ENCODE assay signal across 8 cellular contexts in the genomic region with DNA sequence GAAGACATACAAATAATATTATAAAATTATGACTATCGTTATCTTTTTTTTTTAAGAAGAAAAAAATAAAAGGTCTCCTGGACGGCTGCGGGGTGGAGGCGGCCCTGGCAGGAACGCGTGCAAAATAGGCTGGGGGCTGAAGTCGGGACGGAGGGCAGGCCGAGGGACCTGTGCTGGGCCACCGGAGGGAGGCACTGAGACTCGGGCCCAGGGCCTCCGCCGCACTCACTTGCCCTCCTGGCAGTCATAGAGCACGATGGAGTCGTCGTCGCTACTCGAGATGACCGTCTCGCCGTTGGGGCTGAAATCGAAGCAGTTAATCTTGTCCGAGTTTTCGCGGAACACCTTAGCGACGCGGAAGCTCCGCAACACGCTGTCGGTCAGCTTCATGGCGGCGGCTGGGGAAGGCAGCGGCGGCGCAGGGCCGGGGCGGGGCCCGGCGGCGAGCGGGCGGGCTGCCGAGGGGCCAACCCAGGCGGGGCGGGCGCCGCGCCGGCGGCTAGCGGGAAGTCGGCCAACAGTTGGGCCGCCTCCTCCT. TPM values are rescaled to one million over a fixed set of nuclear protein-coding genes. Genes with fewer than 3 reads are reported as not detected.
DNase-seq lines count a peak whose midpoint lies in the region; ATAC-seq and TF ChIP-seq lines count a peak whose summit lies in the region.

No MANE protein-coding gene starts in this region.

- H3T11ph ChIP-seq in H9 (ENCODE audit: low read length): peak overlapping the region; percentile 69

- CTCF ChIA-PET in activated CD8-positive, alpha-beta memory T cell treated with anti-CD3 and anti-CD28 coated beads, Interleukin-2, amount 10 ng/mL, durations not matched to agents 7 days and 5 days (lab: Charles Lee): interaction anchor here (0.6 to 9.7 kb wide), 18 partner anchors 10 to 169 kb away, joined by 3 to 176 read pairs (median 6); a partner anchor contains a TSS

- H4K8ac ChIP-seq in H9 (replicated peaks; ENCODE audit: insufficient read length, low read depth, low read length): no peak overlapping the region

- no peak overlapping the region for H2BK12ac ChIP-seq in H9 (ENCODE audit: insufficient read length, low read depth, low read length)

- H3K56ac ChIP-seq in H9 (ENCODE audit: insufficient read length, low read depth, low read length): peak overlapping the region; percentile 15

- H3K27me3 ChIP-seq in H9 (ENCODE audit: insufficient read depth, low read length) (no peaks in the 10 kb centered on the region), neuron (ENCODE audit: insufficient read depth, low read length) (no peaks in the 10 kb centered on the region), upper lobe of right lung (no peaks in the 10 kb centered on the region)

- TF ChIP-seq CTCF in H9 (conservative IDR thresholded peaks at IDR 0.05): peak; percentile 51; the same call in 2 of the 3 replicates
- TF ChIP-seq CTCF in LNCaP clone FGC (IDR thresholded peaks at IDR 0.05; ENCODE audit: control insufficient read depth, extremely low read depth, insufficient read depth): peak; percentile 18; the same call in 1 of the 2 replicates
- TF ChIP-seq CTCF in upper lobe of right lung (IDR thresholded peaks at IDR 0.05): peak; percentile 45

- H3K27ac ChIP-seq in H9 (ENCODE audit: insufficient read length, low read depth, low read length): peak overlapping the region; percentile 20
- H3K27ac ChIP-seq in upper lobe of right lung: peak overlapping the region; percentile 97

- H3K18ac ChIP-seq in H9 (ENCODE audit: insufficient read length, low read depth, low read length): peak overlapping the region; percentile 99

- H3K9me3 Mint-ChIP-seq in H9: 0 out of 5 replicates have a peak, but pooled peaks cover 0 to 3% of the 10 kb centered on the region in 2 experiments
- no peaks in the 10 kb centered on the region for H3K9me3 Mint-ChIP-seq in activated CD8-positive, alpha-beta memory T cell treated with anti-CD3 and anti-CD28 coated beads, Interleukin-2, amount 10 ng/mL, durations not matched to agents 7 days and 5 days (ENCODE audit: low read depth)

- H3K4me1 ChIP-seq in H9 (ENCODE audit: insufficient read depth, low read length) (0 out of 2 replicates have a peak, but pooled peaks cover 3% of the 10 kb centered on the region), neuron (ENCODE audit: insufficient read depth, low read length) (peaks cover 35% of the 10 kb centered on the region), upper lobe of right lung (peaks cover 52% of the 10 kb centered on the region)

- H2BK15ac ChIP-seq in H9 (ENCODE audit: low read depth, low read length): no peak overlapping the region

- no peaks in the 10 kb centered on the region for H3K79me1 ChIP-seq in H9 (ENCODE audit: insufficient read depth, low read depth, low read length, poor library complexity, severe bottlenecking)

- no peaks in the 10 kb centered on the region for H3K9me3 ChIP-seq in H9 (ENCODE audit: control insufficient read depth, low read depth, low read length)
- no peaks in the 10 kb centered on the region for H3K9me3 ChIP-seq in neuron (ENCODE audit: low read length)
- H3K9me3 ChIP-seq in upper lobe of right lung: no peaks in the 10 kb centered on the region

- no peaks in the 10 kb centered on the region for H4K20me1 ChIP-seq in H9 (ENCODE audit: control insufficient read depth, insufficient read depth, insufficient read length)

- no peak overlapping the region for H2BK120ac ChIP-seq in H9 (ENCODE audit: low read depth, low read length, poor library complexity, severe bottlenecking)

- H3K36me3 Mint-ChIP-seq in H9 (ENCODE audit: insufficient read depth in 1 of 3, low read depth in 3 of 3): peaks cover 17 to 36% (median 29%) of the 10 kb centered on the region in 3 experiments
- H3K36me3 Mint-ChIP-seq in activated CD8-positive, alpha-beta memory T cell treated with anti-CD3 and anti-CD28 coated beads, Interleukin-2, amount 10 ng/mL, durations not matched to agents 7 days and 5 days: peaks cover 47% of the 10 kb centered on the region

- H3K23ac ChIP-seq in H9 (ENCODE audit: insufficient read length, low read depth, low read length): no peak overlapping the region

- H3K4me3 Mint-ChIP-seq in H9: peak overlapping the region; percentile 92 to 99
- peak overlapping the region; percentile 99 for H3K4me3 Mint-ChIP-seq in activated CD8-positive, alpha-beta memory T cell treated with anti-CD3 and anti-CD28 coated beads, Interleukin-2, amount 10 ng/mL, durations not matched to agents 7 days and 5 days

- peak overlapping the region; percentile 92 for H2BK5ac ChIP-seq in H9 (ENCODE audit: insufficient read length, low read length)

- peaks cover 43% of the 10 kb centered on the region for H3K79me2 ChIP-seq in H9 (ENCODE audit: insufficient read depth, low read length)

- H3K14ac ChIP-seq in H9 (ENCODE audit: insufficient read depth, low read length): peak overlapping the region; percentile 99

- H3K4me2 ChIP-seq in H9 (ENCODE audit: insufficient read depth, insufficient read length, low read length): peak overlapping the region; percentile 83

- peaks cover 10% of the 10 kb centered on the region for H3K23me2 ChIP-seq in H9 (ENCODE audit: insufficient read length, low read depth, low read length, poor library complexity, severe bottlenecking)

- peak overlapping the region; percentile 98 to 100 (median 100) for H3K27ac Mint-ChIP-seq in H9
- peak overlapping the region; percentile 98 for H3K27ac Mint-ChIP-seq in activated CD8-positive, alpha-beta memory T cell treated with anti-CD3 and anti-CD28 coated beads, Interleukin-2, amount 10 ng/mL, durations not matched to agents 7 days and 5 days

- H2BK20ac ChIP-seq in H9 (ENCODE audit: low read depth, low read length, poor library complexity, severe bottlenecking): no peak overlapping the region

- intact Hi-C loops in upper lobe of right lung (cut with DNase I): no loop called here

- H3K4me3 ChIP-seq in LNCaP clone FGC (ENCODE audit: low read depth, low read length): peak overlapping the region; percentile 88
- peak overlapping the region; percentile 84 for H3K4me3 ChIP-seq in neuron (ENCODE audit: low read length)
- peak overlapping the region; percentile 77 for H3K4me3 ChIP-seq in upper lobe of right lung

- peak overlapping the region; percentile 34 for H4K5ac ChIP-seq in H9 (ENCODE audit: insufficient read length, low read depth, low read length)

- H3K4ac ChIP-seq in H9 (ENCODE audit: low read depth, low read length): no peak overlapping the region; the same call in 1 of the 2 replicates

- peak; percentile 33 to 42 for DNase-seq in NCI-H2081 (lab: John Stamatoyannopoulos, UW)
- no peak for DNase-seq in NCI-H2081 treated with DMSO at 0.1 percent for 48 hours (lab: John Stamatoyannopoulos, UW)
- no peak for DNase-seq in H9
- no peak for DNase-seq in LNCaP clone FGC (ENCODE audit: low read depth)
- DNase-seq in activated CD8-positive, alpha-beta memory T cell treated with anti-CD3 and anti-CD28 coated beads, Interleukin-2, amount 10 ng/mL, durations not matched to agents 7 days and 5 days: no peak
- DNase-seq in fibroblast of peridontal ligament (ENCODE audit: extremely low read depth): peak; percentile 45
- no peak for DNase-seq in upper lobe of right lung

- H2AFZ ChIP-seq in H9 (ENCODE audit: low read length) (no peak overlapping the region), neuron (ENCODE audit: low read depth, low read length) (no peak overlapping the region)

- peaks cover 21% of the 10 kb centered on the region for H3K36me3 ChIP-seq in neuron (ENCODE audit: insufficient read depth, low read length)
- H3K36me3 ChIP-seq in upper lobe of right lung: peaks cover 7% of the 10 kb centered on the region

- peaks cover 31 to 40% of the 10 kb centered on the region in 2 experiments for H3K4me1 Mint-ChIP-seq in H9
- peaks cover 61% of the 10 kb centered on the region for H3K4me1 Mint-ChIP-seq in activated CD8-positive, alpha-beta memory T cell treated with anti-CD3 and anti-CD28 coated beads, Interleukin-2, amount 10 ng/mL, durations not matched to agents 7 days and 5 days

- H2AK5ac ChIP-seq in H9 (ENCODE audit: insufficient read length, low read length): no peak overlapping the region

- H4K91ac ChIP-seq in H9 (ENCODE audit: insufficient read length, low read depth, low read length): no peak overlapping the region

- H3K27me3 Mint-ChIP-seq in H9 (ENCODE audit: low read depth): no peaks in the 10 kb centered on the region
- H3K27me3 Mint-ChIP-seq in activated CD8-positive, alpha-beta memory T cell treated with anti-CD3 and anti-CD28 coated beads, Interleukin-2, amount 10 ng/mL, durations not matched to agents 7 days and 5 days: no peaks in the 10 kb centered on the region

- ATAC-seq in activated CD8-positive, alpha-beta memory T cell treated with anti-CD3 and anti-CD28 coated beads, Interleukin-2, amount 10 ng/mL, durations not matched to agents 7 days and 5 days: peak; percentile 66
- ATAC-seq in upper lobe of right lung: peak; percentile 84

- WGBS in H9 (ENCODE audit: extremely low coverage, insufficient read length, low lambda C conversion rate): no CpG with 5 or more reads among the region's 54 CpGs

- H3K9ac ChIP-seq in H9 (ENCODE audit: extremely low read depth, insufficient read length, low read length): peak overlapping the region; percentile 83

RNA-seq across cellular contexts. Expression of a gene that starts 0.4 kb away (rescaled TPM):
- total RNA-seq in H9 (2021) (83.1 and 84.3 TPM in 2 replicates), upper lobe of right lung (61.9 TPM)
- total RNA-seq in activated CD8-positive, alpha-beta memory T cell treated with anti-CD3 and anti-CD28 coated beads, Interleukin-2, amount 10 ng/mL, durations not matched to agents 7 days and 5 days: 100 to 1,000 TPM; 114 to 132 TPM

RNA-seq across cellular contexts. Expression of a gene that starts 9.6 kb away (rescaled TPM):
- 8.4 and 8.8 TPM in 2 replicates for total RNA-seq in H9 (2021)
- total RNA-seq in activated CD8-positive, alpha-beta memory T cell treated with anti-CD3 and anti-CD28 coated beads, Interleukin-2, amount 10 ng/mL, durations not matched to agents 7 days and 5 days: 10 to 100 TPM; 23.2 to 29.4 TPM
- 11.5 TPM for total RNA-seq in upper lobe of right lung

RNA-seq across cellular contexts. Expression of a gene that starts 32.5 kb away (rescaled TPM):
- 6.1 and 7.4 TPM in 2 replicates for total RNA-seq in H9 (2021)
- total RNA-seq in activated CD8-positive, alpha-beta memory T cell treated with anti-CD3 and anti-CD28 coated beads, Interleukin-2, amount 10 ng/mL, durations not matched to agents 7 days and 5 days: 10 to 100 TPM; 91.1 to 94.1 TPM
- 44.0 TPM for total RNA-seq in upper lobe of right lung

RNA-seq across cellular contexts. Expression of a gene that starts 38.1 kb away (rescaled TPM):
- total RNA-seq in H9 (2021): 2.0 and 2.3 TPM in 2 replicates
- total RNA-seq in activated CD8-positive, alpha-beta memory T cell treated with anti-CD3 and anti-CD28 coated beads, Interleukin-2, amount 10 ng/mL, durations not matched to agents 7 days and 5 days: 10 to 100 TPM; 13.9 to 26.5 TPM
- 11.2 TPM for total RNA-seq in upper lobe of right lung

RNA-seq across cellular contexts. Expression of a gene that starts 39.1 kb away (rescaled TPM):
- total RNA-seq in H9 (2021) (44.8 and 50.9 TPM in 2 replicates), upper lobe of right lung (50.4 TPM)
- 100 to 1,000 TPM; 110 to 131 TPM for total RNA-seq in activated CD8-positive, alpha-beta memory T cell treated with anti-CD3 and anti-CD28 coated beads, Interleukin-2, amount 10 ng/mL, durations not matched to agents 7 days and 5 days

Comparison
In these comparisons a context has a peak if more than half of its experiments do, and no peak if none do; other contexts are left out.
1. DNase-seq: peak in NCI-H2081 (2 of 2) and fibroblast of peridontal ligament (single experiment); none in NCI-H2081 treated with DMSO at 0.1 percent for 48 hours (single experiment), H9 (single experiment), LNCaP clone FGC (single experiment), activated CD8-positive, alpha-beta memory T cell treated with anti-CD3 and anti-CD28 coated beads, Interleukin-2, amount 10 ng/mL, durations not matched to agents 7 days and 5 days (single experiment) and upper lobe of right lung (single experiment).
2. Peak in every context shown above with its lines, with median percentiles within 50 percentile points of each other: CTCF ChIP-seq and H3K4me3 ChIP-seq.